In genomic region chr20:32974204-32975064, GRCh38 we compare ENCODE assay signal across 11 cellular contexts. TPM values are rescaled to one million over a fixed set of nuclear protein-coding genes. Genes with fewer than 3 reads are reported as not detected.
"Had no signal": no experiment of that assay in that cellular context is flagged by ENCODE, and none has a peak within 500 bp of the region (broad histone marks: within the 10 kb centered on the region; RNA-seq: fewer than 3 reads in every experiment).

No MANE protein-coding gene starts in this region.

RNA-seq across cellular contexts. Expression of gene SUN5, which starts 29.8 kb away (rescaled TPM):
- total RNA-seq: dermis blood vessel endothelial cell, esophagus muscularis mucosa, fibroblast of villous mesenchyme, left lobe of liver, mammary epithelial cell, Right ventricle myocardium superior, smooth muscle cell, suprapubic skin, ureter had no signal
- polyA plus RNA-seq: mammary epithelial cell, SK-N-SH, smooth muscle cell had no signal

RNA-seq across cellular contexts. Expression of gene BPIFB2, which starts 33.1 kb away (rescaled TPM):
- total RNA-seq: dermis blood vessel endothelial cell, esophagus muscularis mucosa, fibroblast of villous mesenchyme, mammary epithelial cell, Right ventricle myocardium superior, smooth muscle cell, suprapubic skin, ureter had no signal
- polyA plus RNA-seq: mammary epithelial cell, SK-N-SH, smooth muscle cell had no signal

RNA-seq across cellular contexts. Expression of gene BPIFB6, which starts 57.0 kb away (rescaled TPM):
- total RNA-seq: dermis blood vessel endothelial cell, esophagus muscularis mucosa, fibroblast of villous mesenchyme, left lobe of liver, mammary epithelial cell, prostate gland, Right ventricle myocardium superior, smooth muscle cell, suprapubic skin, ureter had no signal
- polyA plus RNA-seq: mammary epithelial cell, SK-N-SH, smooth muscle cell had no signal
